Comparison of ENCODE assay signal across 16 cellular contexts in genomic region chr17:4017377-4017776, GRCh38. TPM values are rescaled to one million over a fixed set of nuclear protein-coding genes. Genes with fewer than 3 reads are reported as not detected.
A peak's percentile ranks its signal among the peaks of the same experiment; 100 is the strongest.
DNase-seq lines count a peak whose midpoint lies in the region; TF ChIP-seq lines count a peak whose summit lies in the region.
"Had no signal": no experiment of that assay in that cellular context is flagged by ENCODE, and none has a peak within 500 bp of the region (broad histone marks: within the 10 kb centered on the region; RNA-seq: fewer than 3 reads in every experiment).

No MANE protein-coding gene starts in this region.

- 96% methylated on average over 18 of the region's 18 CpGs for WGBS in suprapubic skin
- 88 to 97% methylated on average over 17 to 18 of the region's 18 CpGs for WGBS in tibial nerve, 2 donors

- H3K36me3 ChIP-seq in brain microvascular endothelial cell (replicated peaks) (peaks cover 83% of the 10 kb centered on the region), suprapubic skin (peaks cover 98% of the 10 kb centered on the region), tibial nerve (peaks cover 8 to 100% (median 26%) of the 10 kb centered on the region in 3 donors)

- H3K9me3 ChIP-seq in suprapubic skin = no peaks in the 10 kb centered on the region
- H3K9me3 ChIP-seq in tibial nerve = no peaks in the 10 kb centered on the region
- H3K9me3 ChIP-seq: BLaER1 treated with 17β-estradiol and CSF1 and Interleukin-3, amounts not matched to agents 10 nM and 100 nM; body of pancreas had no signal

- DNase-seq in GDM1 (lab: John Stamatoyannopoulos, UW) (peak; percentile 21), HFFc6 (no peak), brain microvascular endothelial cell (no peak), neural crest cell (ENCODE audit: low read depth, low spot score) (no peak), suprapubic skin (ENCODE audit: low spot score in 2 of 2) (no peak), tibial nerve (ENCODE audit: low spot score in 2 of 2) (no peak), NCI-H2171 treated with DMSO at 0.1 percent for 48 hours (lab: John Stamatoyannopoulos, UW) (no peak)
- no peak for DNase-seq in activated T-cell treated with anti-CD3 and anti-CD28 coated beads, Interleukin-2, amount 50 U/mL, for 48 hours
- DNase-seq: activated CD4-positive, alpha-beta memory T cell treated with anti-CD3 and anti-CD28 coated beads, Interleukin-2, amount 10 ng/mL, durations not matched to agents 7 days and 5 days; body of pancreas; effector memory CD8-positive, alpha-beta T cell; glutamatergic neuron; right cardiac atrium; stimulated activated CD4-positive, alpha-beta T cell treated with anti-CD3 and anti-CD28 coated beads, Interleukin-4, amount 100 ng/mL, for 24 hours; stimulated activated naive CD8-positive, alpha-beta T cell treated with anti-CD3 and anti-CD28 coated beads, Interleukin-15, Interleukin-2, amounts not matched to agents 100 U/mL and 50 U/mL, for 24 hours had no signal

- H3K4me1 Mint-ChIP-seq in HFFc6 (ENCODE audit: low read depth) = no peaks in the 10 kb centered on the region
- no peaks in the 10 kb centered on the region for H3K4me1 Mint-ChIP-seq in neural crest cell
- H3K4me1 Mint-ChIP-seq: activated CD4-positive, alpha-beta memory T cell treated with anti-CD3 and anti-CD28 coated beads, Interleukin-2, amount 10 ng/mL, durations not matched to agents 7 days and 5 days had no signal

- H3K36me3 Mint-ChIP-seq in HFFc6 (ENCODE audit: low read depth) (peaks cover 38% of the 10 kb centered on the region; the same call in 1 of the 2 replicates), neural crest cell (ENCODE audit: low read depth) (peaks cover 5% of the 10 kb centered on the region)

- no peak overlapping the region for H3K4me3 ChIP-seq in brain microvascular endothelial cell (ENCODE audit: low read depth, low read length)
- H3K4me3 ChIP-seq in suprapubic skin = no peak overlapping the region
- no peak overlapping the region for H3K4me3 ChIP-seq in tibial nerve
- H3K4me3 ChIP-seq: BLaER1 treated with 17β-estradiol and CSF1 and Interleukin-3, amounts not matched to agents 10 nM and 100 nM; body of pancreas had no signal

- no peak for TF ChIP-seq EP300 in suprapubic skin (IDR thresholded peaks at IDR 0.05)
- no peak for TF ChIP-seq EP300 in tibial nerve (IDR thresholded peaks at IDR 0.05)

- no peak overlapping the region for H3K27ac ChIP-seq in brain microvascular endothelial cell
- no peak overlapping the region for H3K27ac ChIP-seq in suprapubic skin
- H3K27ac ChIP-seq in tibial nerve = no peak overlapping the region
- H3K27ac ChIP-seq: BLaER1 treated with 17β-estradiol and CSF1 and Interleukin-3, amounts not matched to agents 10 nM and 100 nM; body of pancreas had no signal

- TF ChIP-seq CTCF in HFFc6 (IDR thresholded peaks at IDR 0.05) (peak; percentile 58), brain microvascular endothelial cell (IDR thresholded peaks at IDR 0.05; ENCODE audit: low read depth, low read length, missing control alignments) (peak; percentile 45), neural crest cell (conservative IDR thresholded peaks at IDR 0.05) (peak; percentile 34), suprapubic skin (IDR thresholded peaks at IDR 0.05) (no peak), tibial nerve (IDR thresholded peaks at IDR 0.05) (no peak)

- no peak overlapping the region for H3K4me3 Mint-ChIP-seq in HFFc6
- no peak overlapping the region for H3K4me3 Mint-ChIP-seq in neural crest cell
- H3K4me3 Mint-ChIP-seq: activated CD4-positive, alpha-beta memory T cell treated with anti-CD3 and anti-CD28 coated beads, Interleukin-2, amount 10 ng/mL, durations not matched to agents 7 days and 5 days; effector memory CD8-positive, alpha-beta T cell had no signal

- in situ Hi-C loops in brain microvascular endothelial cell (cut with HindIII; ENCODE audit: low pct_ligation_motif_present, low sequenced_read_pairs) = no loop called here

- TF ChIP-seq POLR2A in suprapubic skin (IDR thresholded peaks at IDR 0.05) = no peak
- TF ChIP-seq POLR2A in tibial nerve (IDR thresholded peaks at IDR 0.05) = no peak

- H3K4me1 ChIP-seq in suprapubic skin (no peaks in the 10 kb centered on the region), tibial nerve (no peaks in the 10 kb centered on the region)
- H3K4me1 ChIP-seq: BLaER1 treated with 17β-estradiol and CSF1 and Interleukin-3, amounts not matched to agents 10 nM and 100 nM; body of pancreas had no signal

- peaks cover 5% of the 10 kb centered on the region for H3K27me3 Mint-ChIP-seq in HFFc6 (ENCODE audit: insufficient read depth)
- H3K27me3 Mint-ChIP-seq in neural crest cell (ENCODE audit: low read depth) = no peaks in the 10 kb centered on the region
- H3K27me3 Mint-ChIP-seq: activated CD4-positive, alpha-beta memory T cell treated with anti-CD3 and anti-CD28 coated beads, Interleukin-2, amount 10 ng/mL, durations not matched to agents 7 days and 5 days; effector memory CD8-positive, alpha-beta T cell had no signal

- no peak overlapping the region for H3K27ac Mint-ChIP-seq in HFFc6
- no peak overlapping the region for H3K27ac Mint-ChIP-seq in neural crest cell (ENCODE audit: unreplicated experiment)
- H3K27ac Mint-ChIP-seq: activated CD4-positive, alpha-beta memory T cell treated with anti-CD3 and anti-CD28 coated beads, Interleukin-2, amount 10 ng/mL, durations not matched to agents 7 days and 5 days; effector memory CD8-positive, alpha-beta T cell had no signal

- H3K9me3 Mint-ChIP-seq in HFFc6 = no peaks in the 10 kb centered on the region
- H3K9me3 Mint-ChIP-seq in neural crest cell = no peaks in the 10 kb centered on the region
- H3K9me3 Mint-ChIP-seq: activated CD4-positive, alpha-beta memory T cell treated with anti-CD3 and anti-CD28 coated beads, Interleukin-2, amount 10 ng/mL, durations not matched to agents 7 days and 5 days; effector memory CD8-positive, alpha-beta T cell had no signal

- H3K27me3 ChIP-seq in brain microvascular endothelial cell (replicated peaks) (no peaks in the 10 kb centered on the region), suprapubic skin (no peaks in the 10 kb centered on the region), tibial nerve (no peaks in the 10 kb centered on the region)
- H3K27me3 ChIP-seq: BLaER1 treated with 17β-estradiol and CSF1 and Interleukin-3, amounts not matched to agents 10 nM and 100 nM; body of pancreas had no signal

RNA-seq across cellular contexts. Expression of gene ATP2A3, which starts 53.1 kb away (rescaled TPM):
- total RNA-seq in HFFc6 (2021; fragmentation: NEBNext Ultra II Directional; extraction: Animal tissue kit (Norgen Biotek cat#: 25700)) = under 1 TPM; 0.05 to 0.12 (median 0.08) TPM
- total RNA-seq in neural crest cell (1.1 and 1.6 TPM in 2 replicates), suprapubic skin (10 to 100 TPM; 22.4 to 61.7 (median 34.7) TPM), tibial nerve (10 to 100 TPM in 2 of 4 donors, 1 to 10 TPM in 2; 5.9 to 12.9 (median 9.1) TPM)

Comparison
In these comparisons a context has a peak if more than half of its experiments do, and no peak if none do; other contexts are left out.
1. CTCF ChIP-seq: peak in HFFc6 (single experiment), brain microvascular endothelial cell (single experiment) and neural crest cell (single experiment); none in suprapubic skin (0 of 2) and tibial nerve (0 of 5).